2 cellular contexts compared by ENCODE assay signal in the genomic region with DNA sequence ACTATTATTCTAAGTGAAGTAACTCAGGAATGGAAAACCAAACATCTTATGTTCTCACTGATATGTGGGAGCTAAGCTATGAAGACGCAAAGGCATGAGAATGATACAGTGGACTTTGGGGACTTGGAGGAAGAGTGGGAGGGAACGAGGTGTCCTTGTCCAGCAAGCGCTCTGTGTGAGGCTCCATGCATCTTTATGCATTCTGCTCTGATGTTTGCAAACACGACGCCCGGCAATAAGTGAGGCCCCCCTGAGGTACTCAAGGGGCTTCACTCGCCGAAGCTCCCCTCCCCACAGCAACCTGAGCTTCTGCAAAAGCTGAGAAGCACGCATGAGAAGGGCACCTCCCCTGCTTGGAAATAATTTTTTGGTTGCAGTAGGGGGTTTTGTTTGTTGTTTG.
TF ChIP-seq lines count a peak whose summit lies in the region.

No MANE protein-coding gene starts in this region.

TF ChIP-seq in WTC11, 78 proteins besides CTCF, POLR2A, EP300 and RAD21 (continued from another document):
- TF ChIP-seq, protein P1, sequence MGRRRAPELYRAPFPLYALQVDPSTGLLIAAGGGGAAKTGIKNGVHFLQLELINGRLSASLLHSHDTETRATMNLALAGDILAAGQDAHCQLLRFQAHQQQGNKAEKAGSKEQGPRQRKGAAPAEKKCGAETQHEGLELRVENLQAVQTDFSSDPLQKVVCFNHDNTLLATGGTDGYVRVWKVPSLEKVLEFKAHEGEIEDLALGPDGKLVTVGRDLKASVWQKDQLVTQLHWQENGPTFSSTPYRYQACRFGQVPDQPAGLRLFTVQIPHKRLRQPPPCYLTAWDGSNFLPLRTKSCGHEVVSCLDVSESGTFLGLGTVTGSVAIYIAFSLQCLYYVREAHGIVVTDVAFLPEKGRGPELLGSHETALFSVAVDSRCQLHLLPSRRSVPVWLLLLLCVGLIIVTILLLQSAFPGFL (CRISPR knock-in tag; IDR thresholded peaks at IDR 0.05; ENCODE audit: borderline replicate concordance), result no peak
TF ChIP-seq in WTC11: peak in this region for 0.

TF ChIP-seq in HepG2, 621 proteins besides CTCF, POLR2A, EP300 and RAD21:
- TF ChIP-seq, protein P2, sequence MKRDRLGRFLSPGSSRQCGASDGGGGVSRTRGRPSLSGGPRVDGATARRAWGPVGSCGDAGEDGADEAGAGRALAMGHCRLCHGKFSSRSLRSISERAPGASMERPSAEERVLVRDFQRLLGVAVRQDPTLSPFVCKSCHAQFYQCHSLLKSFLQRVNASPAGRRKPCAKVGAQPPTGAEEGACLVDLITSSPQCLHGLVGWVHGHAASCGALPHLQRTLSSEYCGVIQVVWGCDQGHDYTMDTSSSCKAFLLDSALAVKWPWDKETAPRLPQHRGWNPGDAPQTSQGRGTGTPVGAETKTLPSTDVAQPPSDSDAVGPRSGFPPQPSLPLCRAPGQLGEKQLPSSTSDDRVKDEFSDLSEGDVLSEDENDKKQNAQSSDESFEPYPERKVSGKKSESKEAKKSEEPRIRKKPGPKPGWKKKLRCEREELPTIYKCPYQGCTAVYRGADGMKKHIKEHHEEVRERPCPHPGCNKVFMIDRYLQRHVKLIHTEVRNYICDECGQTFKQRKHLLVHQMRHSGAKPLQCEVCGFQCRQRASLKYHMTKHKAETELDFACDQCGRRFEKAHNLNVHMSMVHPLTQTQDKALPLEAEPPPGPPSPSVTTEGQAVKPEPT (CRISPR knock-in tag; IDR thresholded peaks at IDR 0.05; ENCODE audit: low read depth), result no peak
- no peak for TF ChIP-seq ISX (CRISPR knock-in tag; conservative IDR thresholded peaks at IDR 0.05)
- no peak for TF ChIP-seq PRMT3 (CRISPR knock-in tag; IDR thresholded peaks at IDR 0.05; ENCODE audit: borderline replicate concordance, low read depth)
- TF ChIP-seq MIER3 (CRISPR knock-in tag; IDR thresholded peaks at IDR 0.05; ENCODE audit: borderline replicate concordance), result no peak
- no peak for TF ChIP-seq HMG20B (CRISPR knock-in tag; conservative IDR thresholded peaks at IDR 0.05)
- no peak for TF ChIP-seq BRCA1 (CRISPR knock-in tag; IDR thresholded peaks at IDR 0.05)
